Comparison of ENCODE assay signal across 8 cellular contexts in genomic region chr4:153497988-153498967, GRCh38. TPM values are rescaled to one million over a fixed set of nuclear protein-coding genes. Genes with fewer than 3 reads are reported as not detected.
DNase-seq lines count a peak whose midpoint lies in the region; ATAC-seq and TF ChIP-seq lines count a peak whose summit lies in the region.
"Had no signal": no experiment of that assay in that cellular context is flagged by ENCODE, and none has a peak within 500 bp of the region (broad histone marks: within the 10 kb centered on the region; RNA-seq: fewer than 3 reads in every experiment).

No MANE protein-coding gene starts in this region.

- H3K9me3 ChIP-seq in SU-DHL-6 (ENCODE audit: insufficient read depth, low read length) (no peaks in the 10 kb centered on the region), tibial artery (no peaks in the 10 kb centered on the region)

- DNase-seq in HFFc6 (peak; percentile 60), left cardiac atrium (no peak), tibial artery (no peak), DMS153 (lab: John Stamatoyannopoulos, UW) (no peak), iPS-NIHi11 (ENCODE audit: low spot score) (no peak)

- no peaks in the 10 kb centered on the region for H3K36me3 Mint-ChIP-seq in HFFc6 (ENCODE audit: low read depth)

- H3K79me2 ChIP-seq in SU-DHL-6 (ENCODE audit: insufficient read depth, low read length), result peaks cover 100% of the 10 kb centered on the region

- H4K20me1 ChIP-seq in SU-DHL-6 (ENCODE audit: low read depth, low read length), result peaks cover 46% of the 10 kb centered on the region

- H3K27ac ChIP-seq in SU-DHL-6 (ENCODE audit: low read depth, low read length) (peak overlapping the region; percentile 50; the same call in 1 of the 2 replicates), tibial artery (peak overlapping the region; percentile 78 to 85)
- H3K27ac ChIP-seq: VCaP had no signal

- no peak overlapping the region for H2AFZ ChIP-seq in SU-DHL-6 (ENCODE audit: low read depth, low read length, severe bottlenecking)

- no peak overlapping the region for H3K4me3 ChIP-seq in SU-DHL-6 (ENCODE audit: insufficient read depth, low read length, poor library complexity, severe bottlenecking)
- H3K4me3 ChIP-seq in tibial artery, result peak overlapping the region; percentile 18 to 26

- no peaks in the 10 kb centered on the region for H3K9me2 ChIP-seq in SU-DHL-6 (replicated peaks; ENCODE audit: insufficient read depth, low read length)

- no peaks in the 10 kb centered on the region for H3K27me3 ChIP-seq in SU-DHL-6 (ENCODE audit: low read length)
- no peaks in the 10 kb centered on the region for H3K27me3 ChIP-seq in tibial artery

- no peaks in the 10 kb centered on the region; the same call in 1 of the 2 replicates for H3K27me3 Mint-ChIP-seq in HFFc6 (ENCODE audit: insufficient read depth)

- intact Hi-C loops in left cardiac atrium (cut with DNase I), result loop anchor here in 1 of 2 donors (5.0 kb wide), 1 partner anchor 44 kb away; no protein-coding TSS in a partner anchor
- intact Hi-C loops in tibial artery (cut with DNase I; ENCODE audit: low total_unique reads), result no loop called here

- H3K4me1 ChIP-seq in tibial artery, result peaks cover 0 to 97% (median 50%) of the 10 kb centered on the region in 4 donors

- H3F3A ChIP-seq in SU-DHL-6 (ENCODE audit: insufficient read depth), result peaks cover 33% of the 10 kb centered on the region; the same call in 1 of the 2 replicates

- peaks cover 45% of the 10 kb centered on the region for H3K4me1 Mint-ChIP-seq in HFFc6 (ENCODE audit: low read depth)

- H3K4me3 Mint-ChIP-seq in HFFc6, result peak overlapping the region; percentile 13

- TF ChIP-seq CTCF in HFFc6 (IDR thresholded peaks at IDR 0.05) (no peak), SU-DHL-6 (IDR thresholded peaks at IDR 0.05; ENCODE audit: insufficient read depth, low read length, poor library complexity, severe bottlenecking) (no peak), tibial artery (IDR thresholded peaks at IDR 0.05) (no peak)

- H3K9ac ChIP-seq in SU-DHL-6 (ENCODE audit: low read length), result no peak overlapping the region

- peak overlapping the region; percentile 46 for H3K4me2 ChIP-seq in SU-DHL-6 (ENCODE audit: low read depth, low read length, poor library complexity, severe bottlenecking)

- H3K9me3 Mint-ChIP-seq in HFFc6, result no peaks in the 10 kb centered on the region

- ATAC-seq in GM18858 (IDR thresholded peaks at IDR 0.05; ENCODE audit: unreplicated experiment) (peak; percentile 77), left cardiac atrium (peak; percentile 67 to 79)

- peak overlapping the region; percentile 42 for H3K27ac Mint-ChIP-seq in HFFc6

- H3K36me3 ChIP-seq in SU-DHL-6 (ENCODE audit: low read length) (0 out of 2 replicates have a peak, but pooled peaks cover 9% of the 10 kb centered on the region), tibial artery (no peaks in the 10 kb centered on the region)

RNA-seq across cellular contexts. Expression of gene TMEM131L, which starts 32.1 kb away (rescaled TPM):
- 1 to 10 TPM; 7.7 to 8.9 (median 8.0) TPM for total RNA-seq in HFFc6 (2021; fragmentation: NEBNext Ultra II Directional; extraction: Animal tissue kit (Norgen Biotek cat#: 25700))
- total RNA-seq in left cardiac atrium, result 10 to 100 TPM in 1 of 2 donors, 1 to 10 TPM in 1; 8.1 to 13.1 TPM
